Comparison of ENCODE assay signal across 12 cellular contexts in genomic region chr1:164780863-164781262, GRCh38.
DNase-seq lines count a peak whose midpoint lies in the region; ATAC-seq, FAIRE-seq and TF ChIP-seq lines count a peak whose summit lies in the region.
"Had no signal": no experiment of that assay in that cellular context is flagged by ENCODE, and none has a peak within 500 bp of the region (broad histone marks: within the 10 kb centered on the region; RNA-seq: fewer than 3 reads in every experiment).

No MANE protein-coding gene starts in this region.

- ATAC-seq in HG02763 (IDR thresholded peaks at IDR 0.05; ENCODE audit: unreplicated experiment), result no peak
- ATAC-seq: activated CD4-positive, alpha-beta T cell treated with anti-CD3 and anti-CD28 coated beads for 36 hours had no signal

- no peak overlapping the region for H2AFZ ChIP-seq in keratinocyte (ENCODE audit: control insufficient read depth, low read length)

- TF ChIP-seq CTCF in HFFc6 (IDR thresholded peaks at IDR 0.05) (no peak), cardiac fibroblast (IDR thresholded peaks at IDR 0.05; ENCODE audit: low read depth, low read length) (no peak), keratinocyte (optimal IDR thresholded peaks at IDR 0.05 in 1 of 3, IDR thresholded peaks at IDR 0.05 in 1 of 3, conservative IDR thresholded peaks at IDR 0.05 in 1 of 3; ENCODE audit: extremely low read depth in 1 of 3, insufficient read depth in 2 of 3, low read length in 3 of 3) (no peak)

- no peaks in the 10 kb centered on the region for H3K27me3 ChIP-seq in keratinocyte (ENCODE audit: control insufficient read depth, extremely low read depth, insufficient read depth, low read length)
- H3K27me3 ChIP-seq in stomach smooth muscle (ENCODE audit: control insufficient read depth in 1 of 2, insufficient read depth in 2 of 2, low read length in 2 of 2), result no peaks in the 10 kb centered on the region
- no peaks in the 10 kb centered on the region for H3K27me3 ChIP-seq in small intestine (ENCODE audit: control insufficient read depth in 2 of 2, insufficient read depth in 2 of 2, low read length in 2 of 2)
- H3K27me3 ChIP-seq: ovary had no signal

- peaks cover 40% of the 10 kb centered on the region for H3K4me1 Mint-ChIP-seq in HFFc6 (ENCODE audit: low read depth)
- H3K4me1 Mint-ChIP-seq: activated CD4-positive, alpha-beta T cell treated with anti-CD3 and anti-CD28 coated beads for 36 hours had no signal

- H3K4me1 ChIP-seq in keratinocyte (ENCODE audit: control insufficient read depth, extremely low read depth, insufficient read depth, low read length), result peaks cover 2% of the 10 kb centered on the region
- H3K4me1 ChIP-seq in stomach smooth muscle (ENCODE audit: control insufficient read depth, insufficient read depth, low read length), result peaks cover 60% of the 10 kb centered on the region
- H3K4me1 ChIP-seq in small intestine (ENCODE audit: control insufficient read depth in 2 of 2, insufficient read depth in 1 of 2, low read depth in 1 of 2, low read length in 1 of 2), result peaks cover 2 to 5% of the 10 kb centered on the region in 2 donors

- no peaks in the 10 kb centered on the region for H3K36me3 ChIP-seq in keratinocyte (ENCODE audit: control insufficient read depth in 2 of 2, extremely low read depth in 1 of 2, insufficient read depth in 2 of 2, low read length in 2 of 2)
- no peaks in the 10 kb centered on the region for H3K36me3 ChIP-seq in stomach smooth muscle (ENCODE audit: control insufficient read depth in 2 of 2, insufficient read depth in 2 of 2, low read length in 2 of 2)
- H3K36me3 ChIP-seq in small intestine (ENCODE audit: control insufficient read depth in 2 of 2, insufficient read depth in 2 of 2, low read length in 2 of 2), result no peaks in the 10 kb centered on the region
- H3K36me3 ChIP-seq: ovary had no signal

- peaks cover 2% of the 10 kb centered on the region; the same call in 1 of the 2 replicates for H3K27me3 Mint-ChIP-seq in HFFc6 (ENCODE audit: insufficient read depth)
- H3K27me3 Mint-ChIP-seq: activated CD4-positive, alpha-beta T cell treated with anti-CD3 and anti-CD28 coated beads for 36 hours had no signal

- H3K9me3 Mint-ChIP-seq in HFFc6, result no peaks in the 10 kb centered on the region

- no peaks in the 10 kb centered on the region for H4K20me1 ChIP-seq in keratinocyte (ENCODE audit: control insufficient read depth, extremely low read depth, insufficient read depth, low read length)

- no peaks in the 10 kb centered on the region for H3K79me2 ChIP-seq in keratinocyte (ENCODE audit: control insufficient read depth, insufficient read depth, low read length)

- dilution Hi-C loops in keratinocyte (cut with MboI; ENCODE audit: extremely low pct_ligation_motif_present, low sequenced_read_pairs), result no loop called here

- H3K9me3 ChIP-seq in keratinocyte (ENCODE audit: control insufficient read depth, low read depth, low read length), result no peaks in the 10 kb centered on the region
- H3K9me3 ChIP-seq in stomach smooth muscle (ENCODE audit: control insufficient read depth in 2 of 2, low read length in 2 of 2), result no peaks in the 10 kb centered on the region
- no peaks in the 10 kb centered on the region for H3K9me3 ChIP-seq in small intestine (ENCODE audit: control insufficient read depth, low read depth)
- H3K9me3 ChIP-seq: ovary had no signal

- DNase-seq in HFFc6 (peak; percentile 95), cardiac fibroblast (ENCODE audit: low read depth in 2 of 2) (peak; percentile 67 to 89), keratinocyte (ENCODE audit: low read depth, low spot score) (no peak), small intestine (no peak), DMS79 (lab: John Stamatoyannopoulos, UW) (no peak), NCI-H1092 treated with DMSO at 0.1 percent for 48 hours (lab: John Stamatoyannopoulos, UW) (no peak)
- DNase-seq: activated CD4-positive, alpha-beta T cell treated with anti-CD3 and anti-CD28 coated beads for 36 hours; OCI-M1; ovary had no signal

- no peak overlapping the region for H3K4me2 ChIP-seq in keratinocyte (ENCODE audit: control insufficient read depth, extremely low read depth, insufficient read depth, low read depth, low read length)

- H3K9ac ChIP-seq in keratinocyte (ENCODE audit: control insufficient read depth, extremely low read depth, insufficient read depth, low read length) (no peak overlapping the region), stomach smooth muscle (ENCODE audit: low read length in 2 of 2) (peak overlapping the region in 1 of 2 donors; percentile 21)

- H3K9me1 ChIP-seq in keratinocyte (ENCODE audit: control insufficient read depth, extremely low read depth, insufficient read depth, low read length), result no peaks in the 10 kb centered on the region

- 78 to 92% (median 89%) methylated on average over 8 of the region's 8 CpGs for WGBS in small intestine, 3 donors

- no peaks in the 10 kb centered on the region for H3K36me3 Mint-ChIP-seq in HFFc6 (ENCODE audit: low read depth)

- no peak overlapping the region for H3K27ac ChIP-seq in keratinocyte (ENCODE audit: control insufficient read depth, insufficient read depth, low read length)
- H3K27ac ChIP-seq in stomach smooth muscle (ENCODE audit: low read length), result peak overlapping the region; percentile 67
- H3K27ac ChIP-seq in small intestine (ENCODE audit: low read depth in 1 of 2, low read length in 1 of 2), result peak overlapping the region in 1 of 2 donors; percentile 43

- peak overlapping the region; percentile 96 for H3K27ac Mint-ChIP-seq in HFFc6
- H3K27ac Mint-ChIP-seq: activated CD4-positive, alpha-beta T cell treated with anti-CD3 and anti-CD28 coated beads for 36 hours had no signal

- H3K4me3 ChIP-seq in cardiac fibroblast (replicated peaks in 1 of 2; ENCODE audit: low read depth in 2 of 2, low read length in 2 of 2) (no peak overlapping the region), keratinocyte (ENCODE audit: control insufficient read depth in 2 of 3, extremely low read depth in 1 of 3, insufficient read depth in 2 of 3, low read depth in 1 of 3, low read length in 3 of 3) (no peak overlapping the region), stomach smooth muscle (ENCODE audit: low read length in 2 of 2) (peak overlapping the region; percentile 3 to 29), small intestine (ENCODE audit: low read depth in 1 of 2, low read length in 2 of 2) (no peak overlapping the region)
- H3K4me3 ChIP-seq: ovary had no signal

- H3K4me3 Mint-ChIP-seq in HFFc6, result peak overlapping the region; percentile 68
- H3K4me3 Mint-ChIP-seq: activated CD4-positive, alpha-beta T cell treated with anti-CD3 and anti-CD28 coated beads for 36 hours had no signal

- FAIRE-seq in keratinocyte (lab: Jason Lieb, UNC) (peak; percentile 65), small intestine (lab: Jason Lieb, UNC) (no peak)
- FAIRE-seq: G401.6 had no signal

Comparison
In these comparisons a context has a peak if more than half of its experiments do, and no peak if none do; other contexts are left out.
1. DNase-seq: peak in HFFc6 (single experiment) and cardiac fibroblast (2 of 2); none in keratinocyte (single experiment), small intestine (single experiment), DMS79 (single experiment) and NCI-H1092 treated with DMSO at 0.1 percent for 48 hours (single experiment).
2. H3K4me3 ChIP-seq: peak in stomach smooth muscle (2 of 2); none in cardiac fibroblast (0 of 2), keratinocyte (0 of 3) and small intestine (0 of 2).